8 cellular contexts compared by ENCODE assay signal in the genomic region with DNA sequence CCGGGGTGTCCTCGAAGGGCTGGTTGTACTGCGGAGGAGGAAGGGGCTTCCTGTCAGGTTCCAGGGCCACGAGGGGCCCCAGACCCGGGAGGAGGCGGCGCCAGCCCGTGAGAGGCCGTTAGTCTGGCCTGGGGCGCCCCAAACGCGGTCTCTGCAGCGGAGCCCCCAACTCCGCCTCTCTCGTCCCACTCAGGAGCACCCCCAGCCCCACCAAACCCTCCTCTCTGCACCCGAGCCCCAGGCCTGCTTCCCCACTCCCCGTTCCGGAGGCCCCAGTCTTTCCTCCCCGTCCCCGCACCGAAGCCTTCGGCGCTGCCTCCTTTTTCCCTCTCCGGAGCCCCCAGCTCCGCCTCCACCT. TPM values are rescaled to one million over a fixed set of nuclear protein-coding genes. Genes with fewer than 3 reads are reported as not detected.
DNase-seq lines count a peak whose midpoint lies in the region; ATAC-seq and TF ChIP-seq lines count a peak whose summit lies in the region.

No MANE protein-coding gene starts in this region.

- peak overlapping the region; percentile 87 for H2AFZ ChIP-seq in ACC112 (ENCODE audit: low read length, unreplicated experiment)

- H3K18ac ChIP-seq in mesendoderm (ENCODE audit: low read length), result peak overlapping the region; percentile 53

- no peak overlapping the region for H3K23ac ChIP-seq in mesendoderm (ENCODE audit: low read length)

- TF ChIP-seq CTCF in astrocyte of the cerebellum (IDR thresholded peaks at IDR 0.05; ENCODE audit: low read depth, low read length, missing control alignments), result no peak

- no peak overlapping the region for H2BK120ac ChIP-seq in mesendoderm (ENCODE audit: low read depth, low read length)

- H3K9ac ChIP-seq in mesendoderm (ENCODE audit: low read length), result peak overlapping the region; percentile 99

- H3K4me3 ChIP-seq in ACC112 (ENCODE audit: low read depth, low read length) (peak overlapping the region; percentile 97), astrocyte of the cerebellum (ENCODE audit: low read depth, low read length) (peak overlapping the region; percentile 95), mesendoderm (ENCODE audit: low read length) (peak overlapping the region; percentile 40)

- peak overlapping the region; percentile 73 for H3K4me2 ChIP-seq in mesendoderm (ENCODE audit: low read length)

- H3K36me3 ChIP-seq in ACC112 (ENCODE audit: insufficient read depth, low read length), result 0 out of 2 replicates have a peak, but pooled peaks cover 6% of the 10 kb centered on the region
- peaks cover 20% of the 10 kb centered on the region for H3K36me3 ChIP-seq in mesendoderm (ENCODE audit: control insufficient read depth, insufficient read depth, low read length)

- in situ Hi-C loops in astrocyte of the cerebellum (cut with HindIII; ENCODE audit: low sequenced_read_pairs), result no loop called here

- H3K27me3 ChIP-seq in ACC112 (ENCODE audit: insufficient read depth, low read length), result no peaks in the 10 kb centered on the region
- H3K27me3 ChIP-seq in mesendoderm (ENCODE audit: insufficient read depth, low read length, poor library complexity), result no peaks in the 10 kb centered on the region

- no peak overlapping the region for H2BK15ac ChIP-seq in mesendoderm (replicated peaks; ENCODE audit: low read depth)

- peaks cover 24% of the 10 kb centered on the region for H3K79me1 ChIP-seq in mesendoderm (ENCODE audit: low read length)

- H4K8ac ChIP-seq in mesendoderm (ENCODE audit: low read depth, low read length), result no peak overlapping the region

- no CpG with 5 or more reads among the region's 25 CpGs for WGBS in mesendoderm (ENCODE audit: extremely low coverage, insufficient coverage, low lambda C conversion rate)

- peak overlapping the region; percentile 87 for H2BK5ac ChIP-seq in mesendoderm (ENCODE audit: low read length)

- H3K79me2 ChIP-seq in ACC112 (ENCODE audit: control insufficient read depth, insufficient read depth, low read length, unreplicated experiment) (peaks cover 54% of the 10 kb centered on the region), mesendoderm (ENCODE audit: control insufficient read depth, insufficient read depth, low read length) (peaks cover 37% of the 10 kb centered on the region)

- H2AK5ac ChIP-seq in mesendoderm (ENCODE audit: low read length), result no peak overlapping the region

- no peak for DNase-seq in astrocyte of the cerebellum (ENCODE audit: low read depth)
- DNase-seq in mesendoderm, result no peak
- no peak for DNase-seq in NCI-H1417 treated with DMSO at 0.1 percent for 48 hours (lab: John Stamatoyannopoulos, UW)
- no peak for DNase-seq in hypothalamus (lab: John Stamatoyannopoulos, UW)
- no peak for DNase-seq in NCI-H1105 (lab: John Stamatoyannopoulos, UW)
- DNase-seq in NCI-H226, result no peak

- H3K4me1 ChIP-seq in ACC112 (ENCODE audit: control insufficient read depth, insufficient read depth, low read length, unreplicated experiment), result peaks cover 12% of the 10 kb centered on the region
- H3K4me1 ChIP-seq in mesendoderm (ENCODE audit: control insufficient read depth, low read depth, low read length), result peaks cover 4% of the 10 kb centered on the region

- peak overlapping the region; percentile 24; the same call in 1 of the 2 replicates for H3K27ac ChIP-seq in ACC112 (ENCODE audit: low read depth, low read length)
- no peak overlapping the region for H3K27ac ChIP-seq in mesendoderm (ENCODE audit: low read depth, low read length)

- H3K56ac ChIP-seq in mesendoderm (ENCODE audit: low read length), result peak overlapping the region; percentile 98

- ATAC-seq in HG02840 (IDR thresholded peaks at IDR 0.05; ENCODE audit: low FRiP score, unreplicated experiment), result peak; percentile 2

- peak overlapping the region; percentile 40 for H3K4ac ChIP-seq in mesendoderm (ENCODE audit: low read depth, low read length)

- no peak overlapping the region for H4K5ac ChIP-seq in mesendoderm (ENCODE audit: low read length)

RNA-seq across cellular contexts. Expression of a gene that starts 0.5 kb away (rescaled TPM):
- 38.8 TPM for polyA plus RNA-seq in mesendoderm (2013, experiment 1 of 2)
- 39.4 TPM for polyA plus RNA-seq in mesendoderm (2013, experiment 2 of 2)

Comparison
In these comparisons a context has a peak if more than half of its experiments do, and no peak if none do; other contexts are left out.
1. H3K4me3 ChIP-seq: peak in every context shown above with its lines; median percentile 97 in ACC112; 95 in astrocyte of the cerebellum; 40 in mesendoderm.